1 cellular context compared by ENCODE assay signal in the genomic region with DNA sequence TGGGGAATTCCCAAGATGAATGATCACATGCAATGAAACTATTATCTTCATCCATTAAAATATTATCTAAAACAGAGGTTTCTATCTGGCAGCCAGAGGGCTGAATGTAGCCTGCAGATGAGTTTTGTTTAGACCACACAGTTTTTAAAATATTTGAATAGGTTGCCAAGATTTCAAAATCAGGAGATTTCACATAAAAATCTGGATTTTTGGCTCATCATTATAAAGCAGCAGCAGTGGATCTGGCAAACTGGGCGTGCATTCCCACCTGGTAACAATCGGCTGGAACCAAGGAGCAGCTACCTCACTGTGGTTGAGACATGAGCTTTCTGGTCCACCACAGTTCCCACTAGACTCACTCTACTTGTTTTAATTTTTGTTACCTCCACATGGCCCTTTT.
TF ChIP-seq lines count a peak whose summit lies in the region.

No MANE protein-coding gene starts in this region.

TF ChIP-seq in GM12878, 131 proteins besides CTCF, POLR2A, EP300 and RAD21 (continued from another document):
- TF ChIP-seq, protein P1, sequence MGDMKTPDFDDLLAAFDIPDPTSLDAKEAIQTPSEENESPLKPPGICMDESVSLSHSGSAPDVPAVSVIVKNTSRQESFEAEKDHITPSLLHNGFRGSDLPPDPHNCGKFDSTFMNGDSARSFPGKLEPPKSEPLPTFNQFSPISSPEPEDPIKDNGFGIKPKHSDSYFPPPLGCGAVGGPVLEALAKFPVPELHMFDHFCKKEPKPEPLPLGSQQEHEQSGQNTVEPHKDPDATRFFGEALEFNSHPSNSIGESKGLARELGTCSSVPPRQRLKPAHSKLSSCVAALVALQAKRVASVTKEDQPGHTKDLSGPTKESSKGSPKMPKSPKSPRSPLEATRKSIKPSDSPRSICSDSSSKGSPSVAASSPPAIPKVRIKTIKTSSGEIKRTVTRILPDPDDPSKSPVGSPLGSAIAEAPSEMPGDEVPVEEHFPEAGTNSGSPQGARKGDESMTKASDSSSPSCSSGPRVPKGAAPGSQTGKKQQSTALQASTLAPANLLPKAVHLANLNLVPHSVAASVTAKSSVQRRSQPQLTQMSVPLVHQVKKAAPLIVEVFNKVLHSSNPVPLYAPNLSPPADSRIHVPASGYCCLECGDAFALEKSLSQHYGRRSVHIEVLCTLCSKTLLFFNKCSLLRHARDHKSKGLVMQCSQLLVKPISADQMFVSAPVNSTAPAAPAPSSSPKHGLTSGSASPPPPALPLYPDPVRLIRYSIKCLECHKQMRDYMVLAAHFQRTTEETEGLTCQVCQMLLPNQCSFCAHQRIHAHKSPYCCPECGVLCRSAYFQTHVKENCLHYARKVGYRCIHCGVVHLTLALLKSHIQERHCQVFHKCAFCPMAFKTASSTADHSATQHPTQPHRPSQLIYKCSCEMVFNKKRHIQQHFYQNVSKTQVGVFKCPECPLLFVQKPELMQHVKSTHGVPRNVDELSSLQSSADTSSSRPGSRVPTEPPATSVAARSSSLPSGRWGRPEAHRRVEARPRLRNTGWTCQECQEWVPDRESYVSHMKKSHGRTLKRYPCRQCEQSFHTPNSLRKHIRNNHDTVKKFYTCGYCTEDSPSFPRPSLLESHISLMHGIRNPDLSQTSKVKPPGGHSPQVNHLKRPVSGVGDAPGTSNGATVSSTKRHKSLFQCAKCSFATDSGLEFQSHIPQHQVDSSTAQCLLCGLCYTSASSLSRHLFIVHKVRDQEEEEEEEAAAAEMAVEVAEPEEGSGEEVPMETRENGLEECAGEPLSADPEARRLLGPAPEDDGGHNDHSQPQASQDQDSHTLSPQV (IDR thresholded peaks at IDR 0.05): no peak
- TF ChIP-seq RUNX3 (IDR thresholded peaks at IDR 0.05; ENCODE audit: low read length) (no peak), DPF2 (IDR thresholded peaks at IDR 0.05) (no peak), NR2F1 (conservative IDR thresholded peaks at IDR 0.05) (no peak)
